Comparison of ENCODE assay signal across 18 cellular contexts in the genomic region with DNA sequence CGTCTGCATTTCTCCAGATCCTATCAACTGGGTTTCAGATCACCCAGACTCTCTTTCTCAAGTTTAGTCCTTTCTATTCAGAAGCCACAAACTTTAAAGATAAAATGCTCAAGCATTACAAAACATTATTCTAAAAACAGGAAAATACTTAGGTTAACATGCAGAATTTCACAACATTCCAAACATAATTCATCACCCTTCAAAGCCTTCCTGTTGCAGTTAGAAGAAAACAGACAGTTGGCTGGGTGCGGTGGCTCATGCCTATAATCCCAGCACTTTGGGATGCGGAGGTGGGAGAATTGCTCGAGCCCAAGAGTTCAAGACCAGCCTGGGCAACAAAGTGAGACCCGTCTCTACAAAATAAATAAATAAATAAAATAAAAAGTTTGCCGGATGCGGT. TPM values are rescaled to one million over a fixed set of nuclear protein-coding genes. Genes with fewer than 3 reads are reported as not detected.
DNase-seq lines count a peak whose midpoint lies in the region; ATAC-seq, FAIRE-seq and TF ChIP-seq lines count a peak whose summit lies in the region.
"Had no signal": no experiment of that assay in that cellular context is flagged by ENCODE, and none has a peak within 500 bp of the region (broad histone marks: within the 10 kb centered on the region; RNA-seq: fewer than 3 reads in every experiment).

No MANE protein-coding gene starts in this region.

- H3K27me3 ChIP-seq in endodermal cell (ENCODE audit: control insufficient read depth, insufficient read depth, low read length, poor library complexity, severe bottlenecking), result no peaks in the 10 kb centered on the region
- no peaks in the 10 kb centered on the region for H3K27me3 ChIP-seq in H7 (ENCODE audit: control insufficient read depth, insufficient read depth, low read length)

- H3K4me3 Mint-ChIP-seq in endodermal cell, result no peak overlapping the region
- H3K4me3 Mint-ChIP-seq: activated naive CD4-positive, alpha-beta T cell treated with anti-CD3 and anti-CD28 coated beads, Interleukin-2, amount 50 U/mL, for 24 hours; activated T-cell treated with anti-CD3 and anti-CD28 coated beads, Interleukin-2, amount 50 U/mL, for 4 hours; stimulated activated effector memory CD8-positive, alpha-beta T cell treated with anti-CD3 and anti-CD28 coated beads, Interleukin-12 subunit alpha, Interleukin-12 subunit beta, amount 100 ng/mL, for 72 hours; type B pancreatic cell had no signal

- H3K9me3 ChIP-seq in endodermal cell (ENCODE audit: control insufficient read depth, low read length), result no peaks in the 10 kb centered on the region
- H3K9me3 ChIP-seq: gastrocnemius medialis had no signal

- no peak overlapping the region for H3K27ac ChIP-seq in endodermal cell (ENCODE audit: low read depth, low read length)
- H3K27ac ChIP-seq: 22Rv1, gastrocnemius medialis, KMS-11, parathyroid adenoma had no signal

- no peaks in the 10 kb centered on the region for H3K27me3 Mint-ChIP-seq in endodermal cell (ENCODE audit: insufficient read depth)

- ATAC-seq in HG02970 (IDR thresholded peaks at IDR 0.05; ENCODE audit: low FRiP score, unreplicated experiment), result no peak
- ATAC-seq: activated T-cell treated with anti-CD3 and anti-CD28 coated beads, Interleukin-2, amount 50 U/mL, for 4 hours; gastrocnemius medialis; stimulated activated effector memory CD8-positive, alpha-beta T cell treated with anti-CD3 and anti-CD28 coated beads, Interleukin-12 subunit alpha, Interleukin-12 subunit beta, amount 100 ng/mL, for 72 hours had no signal

- FAIRE-seq in urothelium cell line (lab: Jason Lieb, UNC), result no peak

- no peak overlapping the region for H3K27ac Mint-ChIP-seq in endodermal cell
- H3K27ac Mint-ChIP-seq: activated naive CD4-positive, alpha-beta T cell treated with anti-CD3 and anti-CD28 coated beads, Interleukin-2, amount 50 U/mL, for 24 hours; stimulated activated effector memory CD8-positive, alpha-beta T cell treated with anti-CD3 and anti-CD28 coated beads, Interleukin-12 subunit alpha, Interleukin-12 subunit beta, amount 100 ng/mL, for 72 hours; type B pancreatic cell had no signal

- WGBS in endodermal cell (ENCODE audit: insufficient coverage in 1 of 2, insufficient read length in 1 of 2), 2 experiments, result 96 to 100% methylated on average over 4 to 6 of the region's 7 CpGs

- no peak for TF ChIP-seq CTCF in endodermal cell (conservative IDR thresholded peaks at IDR 0.05)

- no peak overlapping the region for H3K9ac ChIP-seq in endodermal cell (ENCODE audit: extremely low read depth, low read length, poor library complexity, severe bottlenecking)
- H3K9ac ChIP-seq: KMS-11, parathyroid adenoma had no signal

- H3K36me3 ChIP-seq in endodermal cell (ENCODE audit: control insufficient read depth, insufficient read depth, low read length) (no peaks in the 10 kb centered on the region), H7 (replicated peaks; ENCODE audit: control insufficient read depth, insufficient read depth, low read length) (no peaks in the 10 kb centered on the region)
- H3K36me3 ChIP-seq: gastrocnemius medialis had no signal

- no peaks in the 10 kb centered on the region for H3K4me1 ChIP-seq in endodermal cell (ENCODE audit: control insufficient read depth, insufficient read depth, low read length)
- H3K4me1 ChIP-seq: gastrocnemius medialis, parathyroid adenoma had no signal

- DNase-seq in SIG-M5 treated with dmso at 0.1 percent for 504 hours (lab: John Stamatoyannopoulos, UW; ENCODE audit: unreplicated experiment) (peak; percentile 30), SIG-M5 (lab: John Stamatoyannopoulos, UW) (no peak), NOMO-1 treated with dmso at 0.1 percent for 144 hours (lab: John Stamatoyannopoulos, UW; ENCODE audit: unreplicated experiment) (peak; percentile 83), endodermal cell (peak; percentile 38), skeletal muscle cell (ENCODE audit: low read depth) (peak; percentile 20), H7 (no peak), urothelium cell line (ENCODE audit: low spot score) (no peak)
- DNase-seq: activated CD4-positive, alpha-beta T cell treated with anti-CD3 and anti-CD28 coated beads, Interleukin-2, amount 50 U/mL, for 48 hours; activated T-cell treated with anti-CD3 and anti-CD28 coated beads, Interleukin-2, amount 50 U/mL, for 4 hours; gastrocnemius medialis; NCI-H146 had no signal

- H3K9me3 Mint-ChIP-seq in endodermal cell, result no peaks in the 10 kb centered on the region
- H3K9me3 Mint-ChIP-seq: activated naive CD4-positive, alpha-beta T cell treated with anti-CD3 and anti-CD28 coated beads, Interleukin-2, amount 50 U/mL, for 24 hours; activated T-cell treated with anti-CD3 and anti-CD28 coated beads, Interleukin-2, amount 50 U/mL, for 4 hours; stimulated activated effector memory CD8-positive, alpha-beta T cell treated with anti-CD3 and anti-CD28 coated beads, Interleukin-12 subunit alpha, Interleukin-12 subunit beta, amount 100 ng/mL, for 72 hours; type B pancreatic cell had no signal

- no peaks in the 10 kb centered on the region for H3K36me3 Mint-ChIP-seq in endodermal cell (ENCODE audit: low read depth)
- H3K36me3 Mint-ChIP-seq: activated naive CD4-positive, alpha-beta T cell treated with anti-CD3 and anti-CD28 coated beads, Interleukin-2, amount 50 U/mL, for 24 hours; stimulated activated effector memory CD8-positive, alpha-beta T cell treated with anti-CD3 and anti-CD28 coated beads, Interleukin-12 subunit alpha, Interleukin-12 subunit beta, amount 100 ng/mL, for 72 hours; type B pancreatic cell had no signal

- no peak overlapping the region for H3K4me3 ChIP-seq in endodermal cell (ENCODE audit: low read length)
- no peak overlapping the region for H3K4me3 ChIP-seq in skeletal muscle cell (ENCODE audit: low read depth, low read length)
- H3K4me3 ChIP-seq in H7 (ENCODE audit: insufficient read depth, low read depth, low read length), result no peak overlapping the region
- H3K4me3 ChIP-seq: gastrocnemius medialis had no signal

- H3K4me1 Mint-ChIP-seq in endodermal cell, result peaks cover 6% of the 10 kb centered on the region
- H3K4me1 Mint-ChIP-seq: activated naive CD4-positive, alpha-beta T cell treated with anti-CD3 and anti-CD28 coated beads, Interleukin-2, amount 50 U/mL, for 24 hours; stimulated activated effector memory CD8-positive, alpha-beta T cell treated with anti-CD3 and anti-CD28 coated beads, Interleukin-12 subunit alpha, Interleukin-12 subunit beta, amount 100 ng/mL, for 72 hours had no signal

RNA-seq across cellular contexts. Expression of a gene that starts 7.7 kb away (rescaled TPM):
- total RNA-seq in endodermal cell, result 100 to 1,000 TPM; 117 to 124 TPM
- 22.9 TPM for polyA plus RNA-seq in endodermal cell (2013, experiment 1 of 2)
- 22.1 TPM for polyA plus RNA-seq in endodermal cell (2013, experiment 2 of 2)
- 33.3 and 39.9 TPM in 2 replicates for total RNA-seq in H7 (2014; rRNA removed; shearing (Covaris generic))

Comparison
In these comparisons a context has a peak if more than half of its experiments do, and no peak if none do; other contexts are left out.
1. DNase-seq: peak in SIG-M5 treated with dmso at 0.1 percent for 504 hours (single experiment), NOMO-1 treated with dmso at 0.1 percent for 144 hours (single experiment), endodermal cell (single experiment) and skeletal muscle cell (single experiment); none in SIG-M5 (single experiment), H7 (single experiment) and urothelium cell line (single experiment).